Comparison of ENCODE assay signal across 1 cellular context in the genomic region with DNA sequence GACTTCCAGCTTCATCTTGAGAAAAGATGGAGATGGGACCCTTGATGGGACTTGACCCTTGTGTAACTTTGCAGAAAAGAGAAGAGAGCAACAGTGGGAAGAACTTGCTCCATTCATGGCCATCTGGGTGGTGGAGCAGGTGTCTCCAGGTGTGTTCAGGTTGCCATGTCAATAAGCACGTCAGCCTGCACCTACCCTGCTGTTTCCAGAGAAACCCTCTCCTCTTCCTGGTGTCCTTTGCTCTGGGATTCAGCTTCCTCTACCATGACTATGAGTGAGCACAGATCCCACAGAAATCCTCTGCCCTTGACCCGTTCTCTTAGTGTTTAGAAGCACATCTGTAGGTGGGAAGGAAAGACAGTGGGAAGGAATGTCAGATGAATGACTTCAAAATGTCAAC.
TF ChIP-seq lines count a peak whose summit lies in the region.

No MANE protein-coding gene starts in this region.

TF ChIP-seq in HCT116, 20 proteins besides CTCF, POLR2A, EP300 and RAD21:
- no peak for TF ChIP-seq EZH2 (IDR thresholded peaks at IDR 0.05)
- no peak for TF ChIP-seq ZNF274 (IDR thresholded peaks at IDR 0.05; ENCODE audit: low read depth, low read length)
- TF ChIP-seq ZFX (IDR thresholded peaks at IDR 0.05), result no peak
- TF ChIP-seq SIN3A (IDR thresholded peaks at IDR 0.05; ENCODE audit: low read depth), result no peak
- TF ChIP-seq YY1 (IDR thresholded peaks at IDR 0.05; ENCODE audit: extremely low read depth, insufficient replicate concordance, low read depth, low read length), result no peak
- TF ChIP-seq ELF1 (IDR thresholded peaks at IDR 0.05; ENCODE audit: borderline replicate concordance, low read depth), result no peak
- TF ChIP-seq FOSL1 (IDR thresholded peaks at IDR 0.05; ENCODE audit: low read depth), result no peak
- TF ChIP-seq, protein P1, sequence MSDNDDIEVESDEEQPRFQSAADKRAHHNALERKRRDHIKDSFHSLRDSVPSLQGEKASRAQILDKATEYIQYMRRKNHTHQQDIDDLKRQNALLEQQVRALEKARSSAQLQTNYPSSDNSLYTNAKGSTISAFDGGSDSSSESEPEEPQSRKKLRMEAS (IDR thresholded peaks at IDR 0.05), result no peak
- no peak for TF ChIP-seq CEBPB (IDR thresholded peaks at IDR 0.05; ENCODE audit: low read depth)
